11 cellular contexts compared by ENCODE assay signal in genomic region chr11:127073621-127074020, GRCh38.
"Had no signal": no experiment of that assay in that cellular context is flagged by ENCODE, and none has a peak within 500 bp of the region (broad histone marks: within the 10 kb centered on the region; RNA-seq: fewer than 3 reads in every experiment).

No MANE protein-coding gene starts in this region.

- H3K27ac ChIP-seq: body of pancreas, coronary artery, suprapubic skin had no signal

- DNase-seq: activated CD4-positive, alpha-beta T cell treated with anti-CD3 and anti-CD28 coated beads, Interleukin-2, amount 10 ng/mL, durations not matched to agents 7 days and 5 days; activated CD8-positive, alpha-beta memory T cell treated with anti-CD3 and anti-CD28 coated beads, Interleukin-2, amount 50 U/mL, for 48 hours; activated gamma-delta T cell; activated T-cell treated with anti-CD3 and anti-CD28 coated beads, Interleukin-2, amount 50 U/mL, for 72 hours; amniotic stem cell; effector CD8-positive, alpha-beta T cell; stimulated activated naive CD8-positive, alpha-beta T cell treated with anti-CD3 and anti-CD28 coated beads, Interleukin-15, Interleukin-2, amounts not matched to agents 100 U/mL and 50 U/mL, for 24 hours had no signal

- H3K9me3 ChIP-seq: body of pancreas, suprapubic skin had no signal

- H3K4me3 ChIP-seq: body of pancreas, coronary artery, smooth muscle cell, suprapubic skin had no signal

- H3K27me3 ChIP-seq: body of pancreas, suprapubic skin had no signal

- H3K36me3 ChIP-seq: suprapubic skin had no signal

- ATAC-seq: body of pancreas; stimulated activated naive CD8-positive, alpha-beta T cell treated with anti-CD3 and anti-CD28 coated beads, Interleukin-15, Interleukin-2, amounts not matched to agents 100 U/mL and 50 U/mL, for 24 hours had no signal

- H3K4me1 ChIP-seq: body of pancreas, suprapubic skin had no signal

- H3K4me2 ChIP-seq: smooth muscle cell had no signal
